Comparison of ENCODE assay signal across 29 cellular contexts in genomic region chr1:21068937-21069336, GRCh38.
DNase-seq lines count a peak whose midpoint lies in the region; ATAC-seq, FAIRE-seq and TF ChIP-seq lines count a peak whose summit lies in the region.
"Had no signal": no experiment of that assay in that cellular context is flagged by ENCODE, and none has a peak within 500 bp of the region (broad histone marks: within the 10 kb centered on the region; RNA-seq: fewer than 3 reads in every experiment).

No MANE protein-coding gene starts in this region.

- peaks cover 22% of the 10 kb centered on the region; the same call in 1 of the 2 replicates for H3K36me3 ChIP-seq in Karpas-422 (ENCODE audit: insufficient read depth, low read length)
- no peaks in the 10 kb centered on the region for H3K36me3 ChIP-seq in brain microvascular endothelial cell (replicated peaks)
- no peaks in the 10 kb centered on the region for H3K36me3 ChIP-seq in neutrophil
- H3K36me3 ChIP-seq in left lung: no peaks in the 10 kb centered on the region
- H3K36me3 ChIP-seq: colonic mucosa, transverse colon had no signal

- TF ChIP-seq POLR2A in GM12892 (IDR thresholded peaks at IDR 0.05; ENCODE audit: low read depth, low read length): no peak

- intact Hi-C loops in left lung (cut with DNase I): no loop called here

- ATAC-seq in left lung: no peak
- no peak for ATAC-seq in stimulated activated naive CD8-positive, alpha-beta T cell treated with anti-CD3 and anti-CD28 coated beads, Interleukin-15, Interleukin-2, amounts not matched to agents 100 U/mL and 50 U/mL, for 24 hours
- ATAC-seq: activated CD8-positive, alpha-beta T cell treated with anti-CD3 and anti-CD28 coated beads for 36 hours; activated T-helper 17 cell treated with anti-CD3 and anti-CD28 coated beads, Interleukin-2, amount 50 U/mL, for 72 hours; lower lobe of right lung; T-helper 17 cell had no signal

- TF ChIP-seq CTCF in brain microvascular endothelial cell (IDR thresholded peaks at IDR 0.05; ENCODE audit: low read depth, low read length, missing control alignments): no peak
- TF ChIP-seq CTCF in neutrophil (IDR thresholded peaks at IDR 0.05): no peak
- TF ChIP-seq CTCF in left lung (IDR thresholded peaks at IDR 0.05): no peak

- in situ Hi-C loops in brain microvascular endothelial cell (cut with HindIII; ENCODE audit: low pct_ligation_motif_present, low sequenced_read_pairs): no loop called here

- H3K9me3 ChIP-seq in Karpas-422 (ENCODE audit: low read length): no peaks in the 10 kb centered on the region
- no peaks in the 10 kb centered on the region for H3K9me3 ChIP-seq in neutrophil
- H3K9me3 ChIP-seq in left lung: no peaks in the 10 kb centered on the region
- H3K9me3 ChIP-seq: BLaER1, colonic mucosa, lower lobe of right lung, transverse colon had no signal

- CTCF ChIA-PET in HEK293T (lab: Yijun Ruan, JAX): no interaction called here

- H3K27me3 ChIP-seq in Karpas-422 (ENCODE audit: low read length) (no peaks in the 10 kb centered on the region), brain microvascular endothelial cell (replicated peaks) (no peaks in the 10 kb centered on the region), neutrophil (no peaks in the 10 kb centered on the region), left lung (no peaks in the 10 kb centered on the region)
- H3K27me3 ChIP-seq: BLaER1, colonic mucosa, transverse colon had no signal

- no peaks in the 10 kb centered on the region for H3K9me2 ChIP-seq in Karpas-422 (replicated peaks; ENCODE audit: insufficient read depth, low read length)

- no peak overlapping the region for H3K4me3 ChIP-seq in Karpas-422 (ENCODE audit: low read length)
- no peak overlapping the region for H3K4me3 ChIP-seq in brain microvascular endothelial cell (ENCODE audit: low read depth, low read length)
- no peak overlapping the region for H3K4me3 ChIP-seq in neutrophil (ENCODE audit: low read depth in 1 of 2, low read length in 1 of 2)
- no peak overlapping the region for H3K4me3 ChIP-seq in left lung
- H3K4me3 ChIP-seq: BLaER1, colonic mucosa, lower lobe of right lung, skin epidermis, transverse colon had no signal

- peak overlapping the region; percentile 20; the same call in 1 of the 2 replicates for H3K27ac ChIP-seq in Karpas-422 (ENCODE audit: low read length)
- H3K27ac ChIP-seq in brain microvascular endothelial cell: peak overlapping the region; percentile 23
- peak overlapping the region; percentile 72 for H3K27ac ChIP-seq in neutrophil
- no peak overlapping the region for H3K27ac ChIP-seq in left lung
- H3K27ac ChIP-seq: BLaER1, colonic mucosa, lower lobe of right lung had no signal

- no peak overlapping the region for H2AFZ ChIP-seq in Karpas-422 (ENCODE audit: low read length)

- FAIRE-seq in GM12892 (lab: Jason Lieb, UNC): peak; percentile 85
- no peak for FAIRE-seq in urothelium cell line (lab: Jason Lieb, UNC)
- FAIRE-seq: bronchial epithelial cell, G401.6, GM18507 had no signal

- no peak overlapping the region for H3K4me2 ChIP-seq in Karpas-422 (ENCODE audit: low read depth, low read length, poor library complexity, severe bottlenecking)

- peaks cover 48% of the 10 kb centered on the region for H3K4me1 ChIP-seq in Karpas-422 (ENCODE audit: low read length)
- H3K4me1 ChIP-seq in neutrophil (ENCODE audit: control insufficient read depth in 1 of 2, insufficient read depth in 1 of 2, low read depth in 1 of 2, low read length in 1 of 2): peaks cover 51 to 53% of the 10 kb centered on the region in 2 experiments
- H3K4me1 ChIP-seq in left lung: peaks cover 5 to 28% of the 10 kb centered on the region in 2 donors
- H3K4me1 ChIP-seq: colonic mucosa, lower lobe of right lung had no signal

- no peaks in the 10 kb centered on the region for H4K20me1 ChIP-seq in Karpas-422 (ENCODE audit: insufficient read depth, low read depth, low read length)

- peaks cover 85% of the 10 kb centered on the region for H3K79me2 ChIP-seq in Karpas-422 (ENCODE audit: low read length)

- POLR2A ChIA-PET in HEK293T (lab: Yijun Ruan, JAX): no interaction called here

- H3K9ac ChIP-seq in Karpas-422 (ENCODE audit: low read length): no peak overlapping the region
- H3K9ac ChIP-seq: BLaER1 had no signal

- DNase-seq in GM12892 (ENCODE audit: insufficient read length): no peak
- DNase-seq in Karpas-422: no peak
- no peak for DNase-seq in brain microvascular endothelial cell
- DNase-seq in left lung: no peak
- DNase-seq in HEK293T (ENCODE audit: extremely low spot score): no peak
- DNase-seq in stimulated activated naive CD8-positive, alpha-beta T cell treated with anti-CD3 and anti-CD28 coated beads, Interleukin-15, Interleukin-2, amounts not matched to agents 100 U/mL and 50 U/mL, for 24 hours: no peak
- DNase-seq in urothelium cell line (ENCODE audit: low spot score): no peak
- DNase-seq: activated CD4-positive, alpha-beta T cell treated with anti-CD3 and anti-CD28 coated beads for 1 hour; activated CD8-positive, alpha-beta T cell treated with anti-CD3 and anti-CD28 coated beads for 36 hours; activated naive CD4-positive, alpha-beta T cell treated with anti-CD3 and anti-CD28 coated beads, Interleukin-2, amount 50 U/mL, for 16 hours; amygdala; colonic mucosa; effector CD8-positive, alpha-beta T cell; head of caudate nucleus; lower lobe of right lung; NCI-H1105; NCI-H1930; NCI-H526 treated with DMSO at 0.1 percent for 48 hours; nucleus accumbens; stimulated activated CD8-positive, alpha-beta memory T cell treated with anti-CD3 and anti-CD28 coated beads, Interleukin-4, amount 100 ng/mL, for 48 hours; T-helper 17 cell; transverse colon had no signal

TF ChIP-seq in HEK293T, 16 proteins besides CTCF, POLR2A, EP300 and RAD21:
- no peak for TF ChIP-seq TARDBP (IDR thresholded peaks at IDR 0.05)
- TF ChIP-seq ELF4 (IDR thresholded peaks at IDR 0.05): no peak
- no peak for TF ChIP-seq CTBP1 (IDR thresholded peaks at IDR 0.05; ENCODE audit: borderline replicate concordance)
- TF ChIP-seq FOXM1 (IDR thresholded peaks at IDR 0.05; ENCODE audit: borderline replicate concordance): no peak
- TF ChIP-seq SUZ12 (IDR thresholded peaks at IDR 0.05): no peak
- TF ChIP-seq HDGF (IDR thresholded peaks at IDR 0.05; ENCODE audit: borderline replicate concordance): no peak
- TF ChIP-seq L3MBTL2 (conservative IDR thresholded peaks at IDR 0.05): no peak
- no peak for TF ChIP-seq BHLHE40 (IDR thresholded peaks at IDR 0.05; ENCODE audit: borderline replicate concordance)
- no peak for TF ChIP-seq ARNT (IDR thresholded peaks at IDR 0.05)
- no peak for TF ChIP-seq LEF1 (IDR thresholded peaks at IDR 0.05; ENCODE audit: borderline replicate concordance)

Comparison
In these comparisons a context has a peak if more than half of its experiments do, and no peak if none do; other contexts are left out.
1. H3K27ac ChIP-seq: peak in Karpas-422 (single experiment), brain microvascular endothelial cell (single experiment) and neutrophil (single experiment); none in left lung (0 of 2).